Comparison of ENCODE assay signal across 16 cellular contexts in the genomic region with DNA sequence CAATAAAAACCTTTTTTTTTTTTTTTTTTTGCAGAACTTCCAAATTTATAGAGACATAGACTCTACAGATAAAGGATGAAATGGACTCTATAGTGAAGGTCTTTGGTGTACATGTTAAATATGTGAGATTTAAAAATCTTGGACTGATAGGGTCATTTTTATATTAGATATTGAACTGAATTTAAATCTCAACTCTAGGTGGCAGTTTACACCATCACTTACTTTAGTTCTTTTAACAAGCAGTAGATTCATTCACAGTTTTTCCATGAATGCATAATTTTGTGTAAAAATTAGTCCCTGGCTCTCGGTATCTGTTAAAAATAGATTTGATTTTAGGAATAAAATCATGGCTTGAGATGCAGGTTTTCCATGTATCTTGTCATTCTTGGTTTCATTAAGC. TPM values are rescaled to one million over a fixed set of nuclear protein-coding genes. Genes with fewer than 3 reads are reported as not detected.
A peak's percentile ranks its signal among the peaks of the same experiment; 100 is the strongest.
DNase-seq lines count a peak whose midpoint lies in the region; ATAC-seq, FAIRE-seq and TF ChIP-seq lines count a peak whose summit lies in the region.
"Had no signal": no experiment of that assay in that cellular context is flagged by ENCODE, and none has a peak within 500 bp of the region (broad histone marks: within the 10 kb centered on the region; RNA-seq: fewer than 3 reads in every experiment).

No MANE protein-coding gene starts in this region.

- H3K36me3 ChIP-seq in RWPE2 (ENCODE audit: low read depth): no peaks in the 10 kb centered on the region

- DNase-seq in AG08395 (ENCODE audit: low spot score) (peak; percentile 5), RWPE2 (ENCODE audit: low spot score) (no peak), fibroblast of the aortic adventitia (ENCODE audit: low read depth) (peak; percentile 68), CD14-positive monocyte (ENCODE audit: low spot score) (no peak), putamen (ENCODE audit: low spot score) (no peak)
- DNase-seq in activated T-helper 1 cell treated with anti-CD3 and anti-CD28 coated beads, Interleukin-12 subunit alpha, Interleukin-12 subunit beta, Interleukin-2, Interleukin-4 antibody, amounts not matched to agents 30 ng/mL and 10 ng/mL and 1 ng/mL, durations not matched to agents 14 hours and 24 hours and 36 hours (ENCODE audit: low spot score): no peak
- DNase-seq: activated CD4-positive, alpha-beta memory T cell treated with anti-CD3 and anti-CD28 coated beads for 36 hours; activated naive CD4-positive, alpha-beta T cell treated with Interleukin-2 at 50 U/mL for 16 hours; cortex of kidney; MV-4-11; stimulated activated CD4-positive, alpha-beta T cell treated with anti-CD3 and anti-CD28 coated beads, Interleukin-2, amount 100 ng/mL, for 24 hours; stimulated activated naive CD4-positive, alpha-beta T cell; T-helper 17 cell had no signal

- H3K27ac Mint-ChIP-seq in CD14-positive monocyte: no peak overlapping the region
- no peak overlapping the region for H3K27ac Mint-ChIP-seq in activated T-helper 1 cell treated with anti-CD3 and anti-CD28 coated beads, Interleukin-12 subunit alpha, Interleukin-12 subunit beta, Interleukin-2, Interleukin-4 antibody, amounts not matched to agents 30 ng/mL and 10 ng/mL and 1 ng/mL, durations not matched to agents 14 hours and 24 hours and 36 hours
- H3K27ac Mint-ChIP-seq: activated CD4-positive, alpha-beta memory T cell treated with anti-CD3 and anti-CD28 coated beads for 36 hours; T-helper 17 cell had no signal

- intact Hi-C loops in CD14-positive monocyte (cut with micrococcal nuclease): no loop called here
- intact Hi-C loops in activated T-helper 1 cell treated with anti-CD3 and anti-CD28 coated beads, Interleukin-12 subunit alpha, Interleukin-12 subunit beta, Interleukin-2, Interleukin-4 antibody, amounts not matched to agents 30 ng/mL and 10 ng/mL and 1 ng/mL, durations not matched to agents 14 hours and 24 hours and 36 hours (cut with micrococcal nuclease): no loop called here

- no peaks in the 10 kb centered on the region for H3K4me1 Mint-ChIP-seq in CD14-positive monocyte
- no peaks in the 10 kb centered on the region for H3K4me1 Mint-ChIP-seq in activated T-helper 1 cell treated with anti-CD3 and anti-CD28 coated beads, Interleukin-12 subunit alpha, Interleukin-12 subunit beta, Interleukin-2, Interleukin-4 antibody, amounts not matched to agents 30 ng/mL and 10 ng/mL and 1 ng/mL, durations not matched to agents 14 hours and 24 hours and 36 hours (ENCODE audit: low read depth)

- H3K4me3 Mint-ChIP-seq in CD14-positive monocyte: no peak overlapping the region
- H3K4me3 Mint-ChIP-seq in activated T-helper 1 cell treated with anti-CD3 and anti-CD28 coated beads, Interleukin-12 subunit alpha, Interleukin-12 subunit beta, Interleukin-2, Interleukin-4 antibody, amounts not matched to agents 30 ng/mL and 10 ng/mL and 1 ng/mL, durations not matched to agents 14 hours and 24 hours and 36 hours: no peak overlapping the region
- H3K4me3 Mint-ChIP-seq: activated CD4-positive, alpha-beta memory T cell treated with anti-CD3 and anti-CD28 coated beads for 36 hours; T-helper 17 cell had no signal

- H3K9me3 ChIP-seq in RWPE2 (ENCODE audit: severe bottlenecking): no peaks in the 10 kb centered on the region

- no peaks in the 10 kb centered on the region for H3K27me3 ChIP-seq in RWPE2 (ENCODE audit: insufficient read depth, poor library complexity, severe bottlenecking)

- H3K4me3 ChIP-seq in RWPE2 (ENCODE audit: severe bottlenecking) (no peak overlapping the region), fibroblast of the aortic adventitia (ENCODE audit: low read depth, low read length) (no peak overlapping the region)

- TF ChIP-seq CTCF in RWPE2 (IDR thresholded peaks at IDR 0.05; ENCODE audit: poor library complexity, severe bottlenecking) (peak; percentile 54), fibroblast of the aortic adventitia (IDR thresholded peaks at IDR 0.05; ENCODE audit: insufficient read depth, low read length) (peak; percentile 27), CD14-positive monocyte (IDR thresholded peaks at IDR 0.05) (no peak)

- no peaks in the 10 kb centered on the region for H3K9me3 Mint-ChIP-seq in CD14-positive monocyte
- H3K9me3 Mint-ChIP-seq in activated T-helper 1 cell treated with anti-CD3 and anti-CD28 coated beads, Interleukin-12 subunit alpha, Interleukin-12 subunit beta, Interleukin-2, Interleukin-4 antibody, amounts not matched to agents 30 ng/mL and 10 ng/mL and 1 ng/mL, durations not matched to agents 14 hours and 24 hours and 36 hours: no peaks in the 10 kb centered on the region
- H3K9me3 Mint-ChIP-seq: activated CD4-positive, alpha-beta memory T cell treated with anti-CD3 and anti-CD28 coated beads for 36 hours had no signal

- no peaks in the 10 kb centered on the region for H3K27me3 Mint-ChIP-seq in CD14-positive monocyte (ENCODE audit: low read depth in 3 of 3)
- peaks cover 2% of the 10 kb centered on the region for H3K27me3 Mint-ChIP-seq in activated T-helper 1 cell treated with anti-CD3 and anti-CD28 coated beads, Interleukin-12 subunit alpha, Interleukin-12 subunit beta, Interleukin-2, Interleukin-4 antibody, amounts not matched to agents 30 ng/mL and 10 ng/mL and 1 ng/mL, durations not matched to agents 14 hours and 24 hours and 36 hours (ENCODE audit: insufficient read depth)

- ATAC-seq in RWPE2 (ENCODE audit: low read depth): no peak
- no peak for ATAC-seq in HG03097 (IDR thresholded peaks at IDR 0.05; ENCODE audit: low FRiP score, unreplicated experiment)
- ATAC-seq: T-helper 17 cell had no signal

- H3K27ac ChIP-seq in RWPE2 (ENCODE audit: poor library complexity, severe bottlenecking): no peak overlapping the region

- FAIRE-seq in G401.6 (lab: Jason Lieb, UNC): peak; percentile 85

- H3K36me3 Mint-ChIP-seq in CD14-positive monocyte: no peaks in the 10 kb centered on the region
- no peaks in the 10 kb centered on the region for H3K36me3 Mint-ChIP-seq in activated T-helper 1 cell treated with anti-CD3 and anti-CD28 coated beads, Interleukin-12 subunit alpha, Interleukin-12 subunit beta, Interleukin-2, Interleukin-4 antibody, amounts not matched to agents 30 ng/mL and 10 ng/mL and 1 ng/mL, durations not matched to agents 14 hours and 24 hours and 36 hours (ENCODE audit: low read depth)
- H3K36me3 Mint-ChIP-seq: activated CD4-positive, alpha-beta memory T cell treated with anti-CD3 and anti-CD28 coated beads for 36 hours had no signal

- H3K4me1 ChIP-seq in RWPE2 (ENCODE audit: insufficient read depth, poor library complexity, severe bottlenecking): peaks cover 4% of the 10 kb centered on the region

RNA-seq across cellular contexts. Expression of a gene that starts 31.1 kb away (rescaled TPM):
- 52.2 and 63.7 TPM in 2 replicates for total RNA-seq in fibroblast of the aortic adventitia (ENCODE audit: low replicate concordance)
- polyA plus RNA-seq in CD14-positive monocyte: 10 to 100 TPM; 17.4 to 31.3 TPM
- 27.3 and 27.6 TPM in 2 replicates for total RNA-seq in activated T-helper 1 cell treated with anti-CD3 and anti-CD28 coated beads, Interleukin-12 subunit alpha, Interleukin-12 subunit beta, Interleukin-2, Interleukin-4 antibody, amounts not matched to agents 30 ng/mL and 10 ng/mL and 1 ng/mL, durations not matched to agents 14 hours and 24 hours and 36 hours

RNA-seq across cellular contexts. Expression of a gene that starts 56.3 kb away (rescaled TPM):
- not detected in 2 replicates for total RNA-seq in fibroblast of the aortic adventitia (ENCODE audit: low replicate concordance)
- polyA plus RNA-seq in CD14-positive monocyte: not detected
- total RNA-seq in activated T-helper 1 cell treated with anti-CD3 and anti-CD28 coated beads, Interleukin-12 subunit alpha, Interleukin-12 subunit beta, Interleukin-2, Interleukin-4 antibody, amounts not matched to agents 30 ng/mL and 10 ng/mL and 1 ng/mL, durations not matched to agents 14 hours and 24 hours and 36 hours: not detected in 2 replicates
- total RNA-seq: activated CD4-positive, alpha-beta memory T cell treated with anti-CD3 and anti-CD28 coated beads for 36 hours; mesenteric fat pad; T-helper 17 cell had no signal

Comparison
In these comparisons a context has a peak if more than half of its experiments do, and no peak if none do; other contexts are left out.
1. DNase-seq: peak in AG08395 (single experiment) and fibroblast of the aortic adventitia (single experiment); none in RWPE2 (single experiment), CD14-positive monocyte (single experiment), activated T-helper 1 cell treated with anti-CD3 and anti-CD28 coated beads, Interleukin-12 subunit alpha, Interleukin-12 subunit beta, Interleukin-2, Interleukin-4 antibody, amounts not matched to agents 30 ng/mL and 10 ng/mL and 1 ng/mL, durations not matched to agents 14 hours and 24 hours and 36 hours (single experiment) and putamen (single experiment).